Comparison of ENCODE assay signal across 29 cellular contexts in the genomic region with DNA sequence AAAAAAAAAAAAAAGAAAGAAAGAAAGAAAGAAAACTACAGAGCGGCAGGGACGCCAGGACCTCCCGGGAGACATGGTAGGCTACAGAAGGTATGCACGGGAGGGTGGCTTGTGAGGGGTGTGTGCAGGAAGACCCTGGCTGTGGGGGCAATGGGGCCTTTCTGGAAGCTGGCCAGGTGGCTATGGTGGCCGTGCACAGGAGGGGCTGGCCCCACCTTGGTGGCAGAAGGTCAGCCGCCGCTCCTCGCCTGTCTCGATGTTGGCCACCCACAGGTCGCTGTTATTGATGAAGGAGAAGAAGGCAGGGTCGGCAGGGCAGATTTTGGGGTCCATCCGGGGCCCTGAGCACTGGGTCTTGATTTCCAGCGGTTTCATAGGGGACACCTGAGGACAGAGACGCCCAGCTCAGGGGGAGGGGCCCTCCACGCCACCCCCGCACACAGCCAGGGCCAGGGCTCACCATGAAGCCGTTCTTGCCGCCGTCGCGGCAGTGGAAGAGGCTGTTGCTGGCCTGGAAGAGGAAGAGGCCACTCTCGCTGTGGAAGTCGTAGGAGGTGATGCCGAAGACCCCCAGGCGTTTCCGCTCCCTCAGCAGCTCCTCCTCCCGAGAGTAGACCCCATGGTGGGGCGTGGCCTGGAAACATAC.
"Had no signal": no experiment of that assay in that cellular context is flagged by ENCODE, and none has a peak within 500 bp of the region (broad histone marks: within the 10 kb centered on the region; RNA-seq: fewer than 3 reads in every experiment).

No MANE protein-coding gene starts in this region.

- H3K4me3 Mint-ChIP-seq: activated B cell treated with CpG ODN at 0.5 μM for 24 hours; activated CD4-positive, alpha-beta memory T cell treated with anti-CD3 and anti-CD28 coated beads for 36 hours; activated naive CD8-positive, alpha-beta T cell treated with anti-CD3 and anti-CD28 coated beads, Interleukin-2, amount 50 U/mL, for 24 hours; activated T-helper 1 cell treated with anti-CD3 and anti-CD28 coated beads, Interleukin-12 subunit alpha, Interleukin-12 subunit beta, Interleukin-2, Interleukin-4 antibody, amounts not matched to agents 30 ng/mL and 10 ng/mL and 1 ng/mL, durations not matched to agents 14 hours and 24 hours and 36 hours; brain; effector memory CD8-positive, alpha-beta T cell; immature natural killer cell; memory B cell; naive B cell; stimulated activated memory B cell treated with anti-CD40 and anti-IgM and Interleukin-4, amounts not matched to agents 10 μg/mL and 1 μg/mL and 100 μg/mL, for 72 hours; T-helper 17 cell had no signal

- H3K9me3 Mint-ChIP-seq: activated B cell treated with CpG ODN at 0.5 μM for 24 hours; activated CD4-positive, alpha-beta memory T cell treated with anti-CD3 and anti-CD28 coated beads for 36 hours; activated naive CD8-positive, alpha-beta T cell treated with anti-CD3 and anti-CD28 coated beads, Interleukin-2, amount 50 U/mL, for 24 hours; activated T-helper 1 cell treated with anti-CD3 and anti-CD28 coated beads, Interleukin-12 subunit alpha, Interleukin-12 subunit beta, Interleukin-2, Interleukin-4 antibody, amounts not matched to agents 30 ng/mL and 10 ng/mL and 1 ng/mL, durations not matched to agents 14 hours and 24 hours and 36 hours; brain; effector memory CD8-positive, alpha-beta T cell; immature natural killer cell; memory B cell; naive B cell; stimulated activated memory B cell treated with anti-CD40 and anti-IgM and Interleukin-4, amounts not matched to agents 10 μg/mL and 1 μg/mL and 100 μg/mL, for 72 hours had no signal

- H2AFZ ChIP-seq: hepatocyte had no signal

- H3K27ac ChIP-seq: hepatocyte, vagina had no signal

- DNase-seq: activated B cell treated with CpG ODN at 0.5 μM for 24 hours; activated CD4-positive, alpha-beta memory T cell treated with anti-CD3 and anti-CD28 coated beads for 36 hours; activated CD4-positive, alpha-beta T cell treated with anti-CD3 and anti-CD28 coated beads for 4 hours; activated gamma-delta T cell; activated naive CD4-positive, alpha-beta T cell treated with anti-CD3 and anti-CD28 coated beads, Interleukin-2, amount 50 U/mL, for 16 hours; activated naive CD8-positive, alpha-beta T cell treated with anti-CD3 and anti-CD28 coated beads, Interleukin-2, amount 50 U/mL, for 24 hours; dermis blood vessel endothelial cell; effector memory CD8-positive, alpha-beta T cell; foreskin melanocyte; glutamatergic neuron; immature natural killer cell; kidney glomerular epithelial cell; mucosa of descending colon; naive B cell; stimulated activated CD4-positive, alpha-beta T cell treated with anti-CD3 and anti-CD28 coated beads, Interleukin-1b, Interleukin-23, amount 100 ng/mL, for 48 hours; SW 1271; T-helper 17 cell; transverse colon had no signal

- H3K79me2 ChIP-seq: hepatocyte had no signal

- H3K4me1 Mint-ChIP-seq: activated B cell treated with CpG ODN at 0.5 μM for 24 hours; brain; stimulated activated memory B cell treated with anti-CD40 and anti-IgM and Interleukin-4, amounts not matched to agents 10 μg/mL and 1 μg/mL and 100 μg/mL, for 72 hours; T-helper 17 cell had no signal

- H3K4me3 ChIP-seq: hepatocyte, left lung, mucosa of descending colon, skin epidermis, transverse colon, vagina had no signal

- ATAC-seq: activated naive CD8-positive, alpha-beta T cell treated with anti-CD3 and anti-CD28 coated beads, Interleukin-2, amount 50 U/mL, for 24 hours; effector memory CD8-positive, alpha-beta T cell; esophagus mucosa; mucosa of descending colon; stimulated activated memory B cell treated with anti-CD40 and anti-IgM and Interleukin-4, amounts not matched to agents 10 μg/mL and 1 μg/mL and 100 μg/mL, for 72 hours; T-helper 17 cell had no signal

- H3K4me2 ChIP-seq: hepatocyte had no signal

- H3K27me3 ChIP-seq: hepatocyte, left lung, transverse colon, vagina had no signal

- H3K27ac Mint-ChIP-seq: activated B cell treated with CpG ODN at 0.5 μM for 24 hours; activated CD4-positive, alpha-beta memory T cell treated with anti-CD3 and anti-CD28 coated beads for 36 hours; activated naive CD8-positive, alpha-beta T cell treated with anti-CD3 and anti-CD28 coated beads, Interleukin-2, amount 50 U/mL, for 24 hours; activated T-helper 1 cell treated with anti-CD3 and anti-CD28 coated beads, Interleukin-12 subunit alpha, Interleukin-12 subunit beta, Interleukin-2, Interleukin-4 antibody, amounts not matched to agents 30 ng/mL and 10 ng/mL and 1 ng/mL, durations not matched to agents 14 hours and 24 hours and 36 hours; brain; memory B cell; progenitor cell of endocrine pancreas; stimulated activated memory B cell treated with anti-CD40 and anti-IgM and Interleukin-4, amounts not matched to agents 10 μg/mL and 1 μg/mL and 100 μg/mL, for 72 hours; T-helper 17 cell had no signal

- H3K27me3 Mint-ChIP-seq: activated B cell treated with CpG ODN at 0.5 μM for 24 hours; activated CD4-positive, alpha-beta memory T cell treated with anti-CD3 and anti-CD28 coated beads for 36 hours; activated naive CD8-positive, alpha-beta T cell treated with anti-CD3 and anti-CD28 coated beads, Interleukin-2, amount 50 U/mL, for 24 hours; brain; effector memory CD8-positive, alpha-beta T cell; memory B cell; naive B cell; progenitor cell of endocrine pancreas; stimulated activated memory B cell treated with anti-CD40 and anti-IgM and Interleukin-4, amounts not matched to agents 10 μg/mL and 1 μg/mL and 100 μg/mL, for 72 hours; T-helper 17 cell had no signal

- H3K9me3 ChIP-seq: left lung, mucosa of descending colon, transverse colon, vagina had no signal

- FAIRE-seq: endothelial cell of umbilical vein had no signal
